In genomic region chr14:58280954-58281787, GRCh38 we compare ENCODE assay signal across 8 cellular contexts. TPM values are rescaled to one million over a fixed set of nuclear protein-coding genes. Genes with fewer than 3 reads are reported as not detected.
DNase-seq lines count a peak whose midpoint lies in the region; ATAC-seq and TF ChIP-seq lines count a peak whose summit lies in the region.

No MANE protein-coding gene starts in this region.

- H3K4me1 Mint-ChIP-seq in CD4-positive, alpha-beta memory T cell = peaks cover 57 to 76% (median 61%) of the 10 kb centered on the region in 4 donors

- WGBS in spleen, 5 donors = 7 to 21% (median 17%) methylated on average over 4 of the region's 4 CpGs

- POLR2A ChIA-PET in CD4-positive, alpha-beta memory T cell (lab: Charles Lee; ENCODE audit: partially characterized antibody) = interaction anchor here (0.6 to 2.0 kb wide), 3 partner anchors 17 to 37 kb away, joined by 4 to 10 read pairs (median 4); partner anchors contain the start of genes ARID4A and PSMA3

- H3K4me3 Mint-ChIP-seq in CD4-positive, alpha-beta memory T cell = peak overlapping the region in 7 of 8 donors; percentile 18 to 79 (median 60)

- intact Hi-C loops in CD4-positive, alpha-beta memory T cell (cut with micrococcal nuclease) = loop anchor here (2.0 kb wide), 1 partner anchor 16 kb away; no protein-coding TSS in a partner anchor
- intact Hi-C loops in spleen (cut with DNase I; ENCODE audit: low total_unique reads) = no loop called here

- no peaks in the 10 kb centered on the region for H3K27me3 ChIP-seq in CD4-positive, alpha-beta memory T cell (ENCODE audit: insufficient read depth, low read length)
- no peaks in the 10 kb centered on the region for H3K27me3 ChIP-seq in spleen (replicated peaks in 1 of 7)

- peak; percentile 77 for ATAC-seq in GM21717 (IDR thresholded peaks at IDR 0.05; ENCODE audit: unreplicated experiment)

- H3K9me3 Mint-ChIP-seq in CD4-positive, alpha-beta memory T cell = peaks cover 0 to 2% (median 0%) of the 10 kb centered on the region in 8 donors

- peak overlapping the region; percentile 85 to 93 (median 91) for H3K27ac Mint-ChIP-seq in CD4-positive, alpha-beta memory T cell

- peaks cover 46 to 74% of the 10 kb centered on the region in 2 donors for H3K36me3 Mint-ChIP-seq in CD4-positive, alpha-beta memory T cell

- H3K36me3 ChIP-seq in CD4-positive, alpha-beta memory T cell (ENCODE audit: insufficient read depth, low read length) = peaks cover 30% of the 10 kb centered on the region
- peaks cover 0 to 87% (median 50%) of the 10 kb centered on the region in 6 donors for H3K36me3 ChIP-seq in spleen

- no peak for TF ChIP-seq POLR2A in spleen (IDR thresholded peaks at IDR 0.05)

- CTCF ChIA-PET in CD4-positive, alpha-beta memory T cell (lab: Charles Lee; ENCODE audit: partially characterized antibody) = no interaction called here

- H3K4me3 ChIP-seq in CD4-positive, alpha-beta memory T cell (ENCODE audit: low read length in 2 of 2) = no peak overlapping the region
- peak overlapping the region in 1 of 8 donors; percentile 15 for H3K4me3 ChIP-seq in spleen

- no peaks in the 10 kb centered on the region for H3K27me3 Mint-ChIP-seq in CD4-positive, alpha-beta memory T cell

- H3K9me3 ChIP-seq in CD4-positive, alpha-beta memory T cell (ENCODE audit: control insufficient read depth in 1 of 2, low read length in 2 of 2) = no peaks in the 10 kb centered on the region
- no peaks in the 10 kb centered on the region for H3K9me3 ChIP-seq in spleen

- peak overlapping the region; percentile 53 for H3K27ac ChIP-seq in CD4-positive, alpha-beta memory T cell (ENCODE audit: low read depth, low read length)
- peak overlapping the region; percentile 62 to 87 (median 79) for H3K27ac ChIP-seq in spleen

- no peak for TF ChIP-seq CTCF in spleen (IDR thresholded peaks at IDR 0.05 in 8 of 11, conservative IDR thresholded peaks at IDR 0.05 in 3 of 11)

- H3K4me1 ChIP-seq in CD4-positive, alpha-beta memory T cell (ENCODE audit: insufficient read depth, low read length) = peaks cover 76% of the 10 kb centered on the region
- peaks cover 21 to 97% (median 39%) of the 10 kb centered on the region in 6 donors for H3K4me1 ChIP-seq in spleen

- peak; percentile 25 to 68 (median 39) for DNase-seq in CD4-positive, alpha-beta memory T cell
- peak; percentile 10 for DNase-seq in NCI-H69 (lab: John Stamatoyannopoulos, UW)
- peak; percentile 25 for DNase-seq in brain pericyte (ENCODE audit: low read depth, low spot score)
- peak; percentile 58 for DNase-seq in inferior parietal cortex (ENCODE audit: extremely low spot score)
- no peak for DNase-seq in spleen
- no peak for DNase-seq in NCI-H345 treated with DMSO at 0.1 percent for 48 hours (lab: John Stamatoyannopoulos, UW; ENCODE audit: unreplicated experiment)
- DNase-seq in NCI-H1417 (lab: John Stamatoyannopoulos, UW) = no peak

RNA-seq across cellular contexts. Expression of gene ARID4A, which starts 17.2 kb away (rescaled TPM):
- total RNA-seq in CD4-positive, alpha-beta memory T cell = 10 to 100 TPM; 80.0 to 84.1 TPM
- polyA plus RNA-seq in CD4-positive, alpha-beta memory T cell = 10 to 100 TPM; 12.8 to 37.5 TPM
- 10 to 100 TPM; 34.5 to 55.0 (median 51.6) TPM for total RNA-seq in spleen
- polyA plus RNA-seq in spleen = 1 to 10 TPM; 7.3 to 9.4 (median 8.3) TPM

RNA-seq across cellular contexts. Expression of gene PSMA3, which starts 36.5 kb away (rescaled TPM):
- 100 to 1,000 TPM; 133 to 138 TPM for total RNA-seq in CD4-positive, alpha-beta memory T cell
- 100 to 1,000 TPM; 167 to 180 TPM for polyA plus RNA-seq in CD4-positive, alpha-beta memory T cell
- 100 to 1,000 TPM in 5 of 7 donors, 10 to 100 TPM in 2; 91.7 to 156 (median 122) TPM for total RNA-seq in spleen
- polyA plus RNA-seq in spleen = 100 to 1,000 TPM; 108 to 162 (median 119) TPM

Comparison
In these comparisons a context has a peak if more than half of its experiments do, and no peak if none do; other contexts are left out.
1. DNase-seq: peak in CD4-positive, alpha-beta memory T cell (5 of 5), NCI-H69 (single experiment), brain pericyte (single experiment) and inferior parietal cortex (single experiment); none in spleen (single experiment), NCI-H345 treated with DMSO at 0.1 percent for 48 hours (single experiment) and NCI-H1417 (0 of 3).